In genomic region chr1:161494069-161494735, GRCh38 we compare ENCODE assay signal across 31 cellular contexts. TPM values are rescaled to one million over a fixed set of nuclear protein-coding genes. Genes with fewer than 3 reads are reported as not detected.
"Had no signal": no experiment of that assay in that cellular context is flagged by ENCODE, and none has a peak within 500 bp of the region (broad histone marks: within the 10 kb centered on the region; RNA-seq: fewer than 3 reads in every experiment).

No MANE protein-coding gene starts in this region.

- H3K36me3 ChIP-seq: brain microvascular endothelial cell, heart left ventricle, neural progenitor cell, right atrium auricular region, spleen, thoracic aorta had no signal

- H2AFZ ChIP-seq: neural progenitor cell had no signal

- H3K4me2 ChIP-seq: neural progenitor cell had no signal

- H3K9me3 Mint-ChIP-seq: activated B cell treated with CpG ODN at 0.5 μM for 24 hours; activated CD8-positive, alpha-beta T cell treated with anti-CD3 and anti-CD28 coated beads for 36 hours; activated T-cell treated with anti-CD3 and anti-CD28 coated beads, Interleukin-2, amount 50 U/mL, for 4 hours; activated T-helper 17 cell treated with anti-CD3 and anti-CD28 coated beads, Interleukin-2, amount 50 U/mL, for 72 hours; memory B cell; natural killer cell; neural progenitor cell; T-cell had no signal

- H3K27me3 ChIP-seq: right atrium auricular region had no signal

- DNase-seq: activated B cell treated with CpG ODN at 0.5 μM for 24 hours; activated CD4-positive, alpha-beta T cell treated with anti-CD3 and anti-CD28 coated beads, Interleukin-2, amount 50 U/mL, for 1 hour; activated CD8-positive, alpha-beta T cell treated with anti-CD3 and anti-CD28 coated beads for 36 hours; activated gamma-delta T cell treated with Interleukin-2 at 50 U/mL for 16 hours; activated naive CD4-positive, alpha-beta T cell treated with anti-CD3 and anti-CD28 coated beads, Interleukin-2, amount 50 U/mL, for 16 hours; activated T-cell treated with anti-CD3 and anti-CD28 coated beads, Interleukin-2, amount 50 U/mL, for 4 hours; amniotic stem cell; brain microvascular endothelial cell; dorsolateral prefrontal cortex; effector memory CD4-positive, alpha-beta T cell; foreskin keratinocyte; heart left ventricle; midbrain; natural killer cell; occipital lobe; spleen; stimulated activated CD4-positive, alpha-beta T cell treated with anti-CD3 and anti-CD28 coated beads, Interleukin-2, amount 100 ng/mL, for 48 hours; stimulated activated naive CD8-positive, alpha-beta T cell treated with anti-CD3 and anti-CD28 coated beads, Interleukin-15, Interleukin-2, amounts not matched to agents 100 U/mL and 50 U/mL, for 24 hours; T-cell; trophoblast cell had no signal

- ATAC-seq: activated CD8-positive, alpha-beta T cell treated with anti-CD3 and anti-CD28 coated beads for 36 hours; activated T-cell treated with anti-CD3 and anti-CD28 coated beads, Interleukin-2, amount 50 U/mL, for 4 hours; activated T-helper 17 cell treated with anti-CD3 and anti-CD28 coated beads, Interleukin-2, amount 50 U/mL, for 72 hours; foreskin keratinocyte; heart left ventricle; natural killer cell; stimulated activated naive CD8-positive, alpha-beta T cell treated with anti-CD3 and anti-CD28 coated beads, Interleukin-15, Interleukin-2, amounts not matched to agents 100 U/mL and 50 U/mL, for 24 hours; T-cell had no signal

- H3K9me3 ChIP-seq: heart left ventricle, right atrium auricular region, spleen, thoracic aorta had no signal

- FAIRE-seq: astrocyte, urothelium cell line had no signal

- H3K9ac ChIP-seq: neural progenitor cell had no signal

- H3K4me3 ChIP-seq: coronary artery, dorsolateral prefrontal cortex, heart left ventricle, neural progenitor cell, right atrium auricular region, spleen, thoracic aorta had no signal

- H3K4me1 ChIP-seq: foreskin keratinocyte, neural progenitor cell, right atrium auricular region had no signal

- H3K27ac Mint-ChIP-seq: activated B cell treated with CpG ODN at 0.5 μM for 24 hours; activated CD8-positive, alpha-beta T cell treated with anti-CD3 and anti-CD28 coated beads for 36 hours; activated T-helper 17 cell treated with anti-CD3 and anti-CD28 coated beads, Interleukin-2, amount 50 U/mL, for 72 hours; memory B cell; natural killer cell; neural progenitor cell; T-cell had no signal

- H3K27ac ChIP-seq: brain microvascular endothelial cell, coronary artery, foreskin keratinocyte, heart left ventricle, neural progenitor cell, right atrium auricular region, spleen, thoracic aorta had no signal

- H3K36me3 Mint-ChIP-seq: memory B cell, natural killer cell, neural progenitor cell, T-cell had no signal

- H3K4me1 Mint-ChIP-seq: neural progenitor cell had no signal

- H3K4me3 Mint-ChIP-seq: activated B cell treated with CpG ODN at 0.5 μM for 24 hours; activated CD8-positive, alpha-beta T cell treated with anti-CD3 and anti-CD28 coated beads for 36 hours; activated T-cell treated with anti-CD3 and anti-CD28 coated beads, Interleukin-2, amount 50 U/mL, for 4 hours; activated T-helper 17 cell treated with anti-CD3 and anti-CD28 coated beads, Interleukin-2, amount 50 U/mL, for 72 hours; memory B cell; natural killer cell; neural progenitor cell; T-cell had no signal

RNA-seq across cellular contexts. Expression of gene FCGR2A, which starts 11.1 kb away (rescaled TPM):
- total RNA-seq: activated CD8-positive, alpha-beta T cell treated with anti-CD3 and anti-CD28 coated beads for 36 hours; activated T-helper 17 cell treated with anti-CD3 and anti-CD28 coated beads, Interleukin-2, amount 50 U/mL, for 72 hours; astrocyte; epithelial cell of proximal tubule; foreskin keratinocyte; pulmonary artery endothelial cell had no signal
- polyA plus RNA-seq: foreskin keratinocyte had no signal

RNA-seq across cellular contexts. Expression of gene FCGR3A, which starts 55.4 kb away (rescaled TPM):
- total RNA-seq: activated T-helper 17 cell treated with anti-CD3 and anti-CD28 coated beads, Interleukin-2, amount 50 U/mL, for 72 hours; astrocyte; epithelial cell of proximal tubule; foreskin keratinocyte; pulmonary artery endothelial cell; T-helper 2 cell treated with Interferon-gamma antibody and Interleukin-4, amounts not matched to agents 100 ng/mL and 5 ng/mL, for 36 hours had no signal
- polyA plus RNA-seq: foreskin keratinocyte had no signal
